In the genomic region with DNA sequence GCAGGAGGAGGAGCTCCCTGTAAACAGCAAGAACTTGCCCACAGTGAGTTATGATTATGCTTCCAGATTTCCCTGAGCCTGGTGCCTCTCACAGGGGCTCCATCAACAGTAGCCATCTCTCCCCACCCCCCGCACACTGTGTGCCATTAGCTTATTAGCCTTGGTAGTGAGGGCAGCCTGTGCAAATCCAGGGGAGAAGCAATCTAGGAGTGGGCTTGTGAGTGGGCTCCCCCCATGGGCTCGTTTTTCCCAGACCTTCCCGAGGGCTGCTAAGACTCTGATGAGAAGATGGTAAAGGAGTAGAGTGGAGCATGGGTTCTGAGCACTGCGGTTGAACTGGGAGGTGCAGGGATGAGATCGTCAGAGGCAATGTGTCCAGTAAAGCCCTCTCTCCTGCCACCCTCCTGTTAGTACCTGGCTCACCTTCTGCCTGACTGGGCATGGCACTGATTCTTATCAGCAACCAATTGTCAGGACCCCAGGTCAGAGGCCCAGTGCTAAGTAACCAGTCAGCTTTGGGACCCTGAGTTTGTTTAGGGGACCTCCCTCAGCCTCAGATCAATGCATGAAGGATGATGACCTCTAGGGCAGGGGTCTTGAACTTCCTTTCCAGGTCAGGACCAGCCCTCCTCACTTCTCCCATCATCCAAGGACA, we compare ENCODE assay signal across 16 cellular contexts. TPM values are rescaled to one million over a fixed set of nuclear protein-coding genes. Genes with fewer than 3 reads are reported as not detected.
A peak's percentile ranks its signal among the peaks of the same experiment; 100 is the strongest.
DNase-seq lines count a peak whose midpoint lies in the region; ATAC-seq and TF ChIP-seq lines count a peak whose summit lies in the region.
"Had no signal": no experiment of that assay in that cellular context is flagged by ENCODE, and none has a peak within 500 bp of the region (broad histone marks: within the 10 kb centered on the region; RNA-seq: fewer than 3 reads in every experiment).

No MANE protein-coding gene starts in this region.

- H3K9me3 ChIP-seq in heart right ventricle (no peaks in the 10 kb centered on the region), stomach smooth muscle (ENCODE audit: control insufficient read depth in 2 of 2, low read length in 2 of 2) (no peaks in the 10 kb centered on the region)
- H3K9me3 ChIP-seq: Caco-2, SJCRH30 had no signal

- DNase-seq in heart right ventricle (no peak), Right ventricle myocardium superior (no peak), ecto neural progenitor cell (ENCODE audit: low spot score) (peak; percentile 34), left lobe of liver (ENCODE audit: low spot score) (peak; percentile 18), caudate nucleus (lab: John Stamatoyannopoulos, UW) (no peak)
- DNase-seq: C1 segment of cervical spinal cord; Caco-2; CD4-positive, alpha-beta memory T cell; GDM1; NCI-H1048; NCI-H2227 treated with DMSO at 0.1 percent for 48 hours; NCI-H510A; SJCRH30 had no signal

- WGBS in heart right ventricle, 2 donors: 91 to 92% methylated on average over 5 of the region's 5 CpGs

- ATAC-seq in heart right ventricle (no peak), Right ventricle myocardium superior (ENCODE audit: poor library complexity) (no peak), left lobe of liver (no peak), HG02763 (IDR thresholded peaks at IDR 0.05; ENCODE audit: unreplicated experiment) (no peak)
- ATAC-seq: GM12878 had no signal

- intact Hi-C loops in heart right ventricle (cut with DNase I): no loop called here
- intact Hi-C loops in Right ventricle myocardium superior (cut with DNase I): no loop called here

- TF ChIP-seq CTCF in heart right ventricle (IDR thresholded peaks at IDR 0.05): no peak

- H3K27me3 ChIP-seq in heart right ventricle (no peaks in the 10 kb centered on the region), stomach smooth muscle (ENCODE audit: control insufficient read depth in 1 of 2, insufficient read depth in 2 of 2, low read length in 2 of 2) (no peaks in the 10 kb centered on the region)

- H3K4me3 ChIP-seq in heart right ventricle (no peak overlapping the region), stomach smooth muscle (ENCODE audit: low read length in 2 of 2) (no peak overlapping the region)
- H3K4me3 ChIP-seq: GM12878, SJCRH30 had no signal

- peaks cover 8 to 41% (median 21%) of the 10 kb centered on the region in 9 donors for H3K4me1 ChIP-seq in heart right ventricle
- peaks cover 29% of the 10 kb centered on the region for H3K4me1 ChIP-seq in stomach smooth muscle (ENCODE audit: control insufficient read depth, insufficient read depth, low read length)
- H3K4me1 ChIP-seq: Caco-2, SJCRH30 had no signal

- H3K27ac ChIP-seq in heart right ventricle: peak overlapping the region in 7 of 10 donors; percentile 24 to 74 (median 55)
- H3K27ac ChIP-seq in stomach smooth muscle (ENCODE audit: low read length): peak overlapping the region; percentile 24
- H3K27ac ChIP-seq in caudate nucleus (ENCODE audit: low read depth, low read length): no peak overlapping the region
- H3K27ac ChIP-seq: SJCRH30 had no signal

- H3K9ac ChIP-seq in stomach smooth muscle (ENCODE audit: low read length in 2 of 2): no peak overlapping the region

- H3K36me3 ChIP-seq in heart right ventricle (no peaks in the 10 kb centered on the region), stomach smooth muscle (ENCODE audit: control insufficient read depth in 2 of 2, insufficient read depth in 2 of 2, low read length in 2 of 2) (no peaks in the 10 kb centered on the region)
- H3K36me3 ChIP-seq: SJCRH30 had no signal

RNA-seq across cellular contexts. Expression of a gene that starts 38.4 kb away (rescaled TPM):
- total RNA-seq in heart right ventricle: 10 to 100 TPM; 22.8 to 89.4 (median 32.7) TPM
- 10 to 100 TPM; 26.9 to 56.5 TPM for polyA plus RNA-seq in heart right ventricle
- total RNA-seq in Right ventricle myocardium superior: 47.4 TPM
- 8.7 TPM for total RNA-seq in left lobe of liver

Comparison
In these comparisons a context has a peak if more than half of its experiments do, and no peak if none do; other contexts are left out.
1. DNase-seq: peak in ecto neural progenitor cell (single experiment) and left lobe of liver (single experiment); none in heart right ventricle (0 of 2), Right ventricle myocardium superior (single experiment) and caudate nucleus (0 of 61).